In the genomic region with DNA sequence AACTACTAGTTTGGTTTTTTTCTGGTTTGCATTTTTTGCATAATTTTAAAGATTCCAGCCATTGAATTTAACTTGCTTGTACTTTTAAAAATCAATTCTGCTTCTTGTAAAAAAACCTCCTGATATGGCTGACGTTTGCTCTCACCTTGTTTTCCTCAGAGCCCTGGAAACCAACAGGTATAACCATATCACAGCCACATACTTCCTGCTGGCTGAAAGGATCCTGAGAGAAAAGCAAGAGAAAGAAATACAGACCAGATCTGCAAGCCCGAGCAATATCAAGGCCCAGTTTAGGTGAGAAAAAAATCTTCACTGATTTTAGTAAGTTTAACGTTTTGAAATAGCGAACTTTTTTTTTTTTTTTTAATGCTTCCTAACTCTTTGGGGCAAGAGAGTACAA, we compare ENCODE assay signal across 25 cellular contexts. TPM values are rescaled to one million over a fixed set of nuclear protein-coding genes. Genes with fewer than 3 reads are reported as not detected.
DNase-seq lines count a peak whose midpoint lies in the region; ATAC-seq, FAIRE-seq and TF ChIP-seq lines count a peak whose summit lies in the region.
"Had no signal": no experiment of that assay in that cellular context is flagged by ENCODE, and none has a peak within 500 bp of the region (broad histone marks: within the 10 kb centered on the region; RNA-seq: fewer than 3 reads in every experiment).

No MANE protein-coding gene starts in this region.

- no peaks in the 10 kb centered on the region for H3K27me3 Mint-ChIP-seq in CD4-positive, CD25-positive, alpha-beta regulatory T cell
- peaks cover 0 to 4% of the 10 kb centered on the region in 2 donors for H3K27me3 Mint-ChIP-seq in CD8-positive, alpha-beta memory T cell
- no peaks in the 10 kb centered on the region for H3K27me3 Mint-ChIP-seq in activated T-helper 1 cell treated with anti-CD3 and anti-CD28 coated beads, Interleukin-12 subunit alpha, Interleukin-12 subunit beta, Interleukin-2, Interleukin-4 antibody, amounts not matched to agents 30 ng/mL and 10 ng/mL and 1 ng/mL, durations not matched to agents 14 hours and 24 hours and 36 hours (ENCODE audit: insufficient read depth)
- H3K27me3 Mint-ChIP-seq in mesothelial cell of epicardium (ENCODE audit: low read depth) = no peaks in the 10 kb centered on the region
- H3K27me3 Mint-ChIP-seq: dendritic cell treated with granulocyte-macrophage colony-stimulating factor and Interleukin-4, amounts not matched to agents 40 ng/mL and 50 ng/mL, for 4 days; stimulated activated memory B cell treated with anti-CD40 and anti-IgM and Interleukin-4, amounts not matched to agents 10 μg/mL and 1 μg/mL and 100 μg/mL, for 72 hours had no signal

- H3K9me1 ChIP-seq in endothelial cell of umbilical vein (replicated peaks; ENCODE audit: control insufficient read depth, extremely low read depth, insufficient read depth, low read length) = no peaks in the 10 kb centered on the region

- no peak for FAIRE-seq in endothelial cell of umbilical vein (lab: Jason Lieb, UNC)
- FAIRE-seq: bronchial epithelial cell had no signal

- peaks cover 87% of the 10 kb centered on the region for H3K36me3 ChIP-seq in CD4-positive, CD25-positive, alpha-beta regulatory T cell (ENCODE audit: control insufficient read depth, insufficient read depth, low read length)
- peaks cover 45% of the 10 kb centered on the region for H3K36me3 ChIP-seq in CD8-positive, alpha-beta memory T cell (ENCODE audit: insufficient read depth, low read length)
- H3K36me3 ChIP-seq in endothelial cell of umbilical vein (ENCODE audit: control insufficient read depth in 2 of 2, extremely low read depth in 1 of 2, insufficient read depth in 2 of 2, low read length in 2 of 2) = peaks cover 52 to 63% of the 10 kb centered on the region in 2 experiments
- H3K36me3 ChIP-seq in A673 (ENCODE audit: insufficient read depth, low read length, poor library complexity, severe bottlenecking) = peaks cover 8% of the 10 kb centered on the region

- intact Hi-C loops in activated T-helper 1 cell treated with anti-CD3 and anti-CD28 coated beads, Interleukin-12 subunit alpha, Interleukin-12 subunit beta, Interleukin-2, Interleukin-4 antibody, amounts not matched to agents 30 ng/mL and 10 ng/mL and 1 ng/mL, durations not matched to agents 14 hours and 24 hours and 36 hours (cut with micrococcal nuclease) = no loop called here
- intact Hi-C loops in endothelial cell of umbilical vein (cut with micrococcal nuclease) (loop anchor here (5.0 kb wide), 1 partner anchor 121 kb away; no protein-coding TSS in a partner anchor), A673 (cut with micrococcal nuclease; ENCODE audit: unreplicated experiment) (no loop called here)

- H3K4me2 ChIP-seq in endothelial cell of umbilical vein (ENCODE audit: insufficient read depth, low read length) = no peak overlapping the region

- H3K27ac ChIP-seq in CD4-positive, CD25-positive, alpha-beta regulatory T cell (ENCODE audit: insufficient read depth, low read length, poor library complexity, severe bottlenecking) = no peak overlapping the region
- no peak overlapping the region for H3K27ac ChIP-seq in CD8-positive, alpha-beta memory T cell (ENCODE audit: low read depth, low read length)
- H3K27ac ChIP-seq in endothelial cell of umbilical vein (ENCODE audit: insufficient read depth, low read depth, low read length) (peak overlapping the region; percentile 24), A673 (ENCODE audit: low read depth, low read length, poor library complexity, severe bottlenecking) (no peak overlapping the region)
- H3K27ac ChIP-seq: psoas muscle, thoracic aorta had no signal

- peaks cover 34% of the 10 kb centered on the region for H3K4me1 ChIP-seq in CD4-positive, CD25-positive, alpha-beta regulatory T cell (ENCODE audit: control insufficient read depth, insufficient read depth, low read length, poor library complexity, severe bottlenecking)
- peaks cover 68% of the 10 kb centered on the region for H3K4me1 ChIP-seq in CD8-positive, alpha-beta memory T cell (ENCODE audit: insufficient read depth, low read length)
- H3K4me1 ChIP-seq in endothelial cell of umbilical vein (ENCODE audit: control insufficient read depth, extremely low read depth, insufficient read depth, low read length) (peaks cover 7% of the 10 kb centered on the region), A673 (ENCODE audit: insufficient read depth, low read length, poor library complexity, severe bottlenecking) (no peaks in the 10 kb centered on the region)

- H3K9ac ChIP-seq in endothelial cell of umbilical vein (replicated peaks; ENCODE audit: extremely low read depth, insufficient read depth, low read length) = no peak overlapping the region

- H3K79me2 ChIP-seq in endothelial cell of umbilical vein (ENCODE audit: control insufficient read depth, insufficient read depth, low read length) = peaks cover 78% of the 10 kb centered on the region

- H4K20me1 ChIP-seq in endothelial cell of umbilical vein (replicated peaks; ENCODE audit: control insufficient read depth, extremely low read depth, insufficient read depth, low read length) = peaks cover 5% of the 10 kb centered on the region

- peak overlapping the region in 3 of 4 donors; percentile 16 to 54 (median 22) for H3K4me3 Mint-ChIP-seq in CD4-positive, CD25-positive, alpha-beta regulatory T cell
- H3K4me3 Mint-ChIP-seq in CD8-positive, alpha-beta memory T cell = peak overlapping the region; percentile 49 to 82 (median 68)
- H3K4me3 Mint-ChIP-seq in activated T-helper 1 cell treated with anti-CD3 and anti-CD28 coated beads, Interleukin-12 subunit alpha, Interleukin-12 subunit beta, Interleukin-2, Interleukin-4 antibody, amounts not matched to agents 30 ng/mL and 10 ng/mL and 1 ng/mL, durations not matched to agents 14 hours and 24 hours and 36 hours = peak overlapping the region; percentile 19
- H3K4me3 Mint-ChIP-seq in mesothelial cell of epicardium = no peak overlapping the region
- H3K4me3 Mint-ChIP-seq: CD14-positive monocyte; dendritic cell treated with granulocyte-macrophage colony-stimulating factor and Interleukin-4, amounts not matched to agents 40 ng/mL and 50 ng/mL, for 4 days; neural crest cell; stimulated activated memory B cell treated with anti-CD40 and anti-IgM and Interleukin-4, amounts not matched to agents 10 μg/mL and 1 μg/mL and 100 μg/mL, for 72 hours had no signal

- no peak overlapping the region for H2AFZ ChIP-seq in endothelial cell of umbilical vein (ENCODE audit: low read depth, low read length)

- peaks cover 0 to 14% (median 3%) of the 10 kb centered on the region in 7 donors for H3K9me3 Mint-ChIP-seq in CD4-positive, CD25-positive, alpha-beta regulatory T cell
- H3K9me3 Mint-ChIP-seq in CD8-positive, alpha-beta memory T cell = peaks cover 6 to 12% (median 8%) of the 10 kb centered on the region in 5 donors
- peaks cover 7% of the 10 kb centered on the region for H3K9me3 Mint-ChIP-seq in activated T-helper 1 cell treated with anti-CD3 and anti-CD28 coated beads, Interleukin-12 subunit alpha, Interleukin-12 subunit beta, Interleukin-2, Interleukin-4 antibody, amounts not matched to agents 30 ng/mL and 10 ng/mL and 1 ng/mL, durations not matched to agents 14 hours and 24 hours and 36 hours
- peaks cover 16% of the 10 kb centered on the region for H3K9me3 Mint-ChIP-seq in mesothelial cell of epicardium

- dilution Hi-C loops in endothelial cell of umbilical vein (cut with MboI; ENCODE audit: extremely low pct_ligation_motif_present, low sequenced_read_pairs) = no loop called here

- peak overlapping the region in 1 of 3 donors; percentile 78 for H3K27ac Mint-ChIP-seq in CD4-positive, CD25-positive, alpha-beta regulatory T cell
- peak overlapping the region; percentile 78 to 97 (median 92) for H3K27ac Mint-ChIP-seq in CD8-positive, alpha-beta memory T cell
- H3K27ac Mint-ChIP-seq in activated T-helper 1 cell treated with anti-CD3 and anti-CD28 coated beads, Interleukin-12 subunit alpha, Interleukin-12 subunit beta, Interleukin-2, Interleukin-4 antibody, amounts not matched to agents 30 ng/mL and 10 ng/mL and 1 ng/mL, durations not matched to agents 14 hours and 24 hours and 36 hours = peak overlapping the region; percentile 65
- H3K27ac Mint-ChIP-seq in mesothelial cell of epicardium = no peak overlapping the region
- H3K27ac Mint-ChIP-seq: dendritic cell treated with granulocyte-macrophage colony-stimulating factor and Interleukin-4, amounts not matched to agents 40 ng/mL and 50 ng/mL, for 4 days; stimulated activated memory B cell treated with anti-CD40 and anti-IgM and Interleukin-4, amounts not matched to agents 10 μg/mL and 1 μg/mL and 100 μg/mL, for 72 hours had no signal

- H3K4me3 ChIP-seq in CD4-positive, CD25-positive, alpha-beta regulatory T cell (ENCODE audit: low read depth, low read length) = no peak overlapping the region
- no peak overlapping the region for H3K4me3 ChIP-seq in CD8-positive, alpha-beta memory T cell (ENCODE audit: low read length)
- H3K4me3 ChIP-seq in endothelial cell of umbilical vein (replicated peaks in 1 of 3; ENCODE audit: insufficient read depth in 1 of 3, low read depth in 1 of 3, low read length in 3 of 3) (no peak overlapping the region), A673 (ENCODE audit: low read depth, low read length, poor library complexity, severe bottlenecking) (no peak overlapping the region)
- H3K4me3 ChIP-seq: psoas muscle, thoracic aorta had no signal

- DNase-seq in CD4-positive, CD25-positive, alpha-beta regulatory T cell = no peak
- DNase-seq in CD8-positive, alpha-beta memory T cell = peak in 2 of 5 donors; percentile 49 to 75
- DNase-seq in activated T-helper 1 cell treated with anti-CD3 and anti-CD28 coated beads, Interleukin-12 subunit alpha, Interleukin-12 subunit beta, Interleukin-2, Interleukin-4 antibody, amounts not matched to agents 30 ng/mL and 10 ng/mL and 1 ng/mL, durations not matched to agents 14 hours and 24 hours and 36 hours (ENCODE audit: low spot score) = no peak
- DNase-seq in endothelial cell of umbilical vein (ENCODE audit: low read depth, low spot score) = no peak
- no peak for DNase-seq in midbrain (lab: John Stamatoyannopoulos, UW)
- no peak for DNase-seq in NCI-H524 treated with DMSO at 0.1 percent for 48 hours (lab: John Stamatoyannopoulos, UW)
- no peak for DNase-seq in mesothelial cell of epicardium (ENCODE audit: low spot score in 2 of 2, unreplicated experiment in 2 of 2)
- DNase-seq in A673 (ENCODE audit: low spot score) = no peak
- DNase-seq: amniotic stem cell; GOT3; head of caudate nucleus; NCI-H1105; NCI-H2081 treated with DMSO at 0.1 percent for 48 hours; NCI-H510A; NK-92 treated with Interleukin-12 subunit alpha and Interleukin-12 subunit beta, amount 100 ng/mL, for 24 hours; psoas muscle; stimulated activated CD4-positive, alpha-beta T cell treated with anti-CD3 and anti-CD28 coated beads, Interleukin-2, amount 100 ng/mL, for 24 hours had no signal

- no peak for TF ChIP-seq CTCF in endothelial cell of umbilical vein (IDR thresholded peaks at IDR 0.05; ENCODE audit: extremely low read depth in 1 of 2, insufficient read depth in 1 of 2, low read depth in 1 of 2, low read length in 2 of 2)
- no peak for TF ChIP-seq CTCF in mesothelial cell of epicardium (IDR thresholded peaks at IDR 0.05; ENCODE audit: unreplicated experiment)
- TF ChIP-seq CTCF in A673 (conservative IDR thresholded peaks at IDR 0.05; ENCODE audit: low read depth, low read length) = no peak

- peaks cover 11 to 12% of the 10 kb centered on the region in 2 experiments for H3K9me3 ChIP-seq in CD4-positive, CD25-positive, alpha-beta regulatory T cell (ENCODE audit: control insufficient read depth in 2 of 2, low read length in 2 of 2)
- H3K9me3 ChIP-seq in CD8-positive, alpha-beta memory T cell (ENCODE audit: low read length) = peaks cover 10% of the 10 kb centered on the region
- H3K9me3 ChIP-seq in endothelial cell of umbilical vein (replicated peaks; ENCODE audit: control insufficient read depth, insufficient read depth, low read length) (no peaks in the 10 kb centered on the region), A673 (ENCODE audit: low read depth, low read length, poor library complexity, severe bottlenecking) (no peaks in the 10 kb centered on the region)

- peaks cover 30 to 61% (median 51%) of the 10 kb centered on the region in 4 donors for H3K4me1 Mint-ChIP-seq in CD4-positive, CD25-positive, alpha-beta regulatory T cell
- peaks cover 65 to 76% (median 75%) of the 10 kb centered on the region in 3 donors for H3K4me1 Mint-ChIP-seq in CD8-positive, alpha-beta memory T cell
- H3K4me1 Mint-ChIP-seq in activated T-helper 1 cell treated with anti-CD3 and anti-CD28 coated beads, Interleukin-12 subunit alpha, Interleukin-12 subunit beta, Interleukin-2, Interleukin-4 antibody, amounts not matched to agents 30 ng/mL and 10 ng/mL and 1 ng/mL, durations not matched to agents 14 hours and 24 hours and 36 hours (ENCODE audit: low read depth) = peaks cover 72% of the 10 kb centered on the region
- H3K4me1 Mint-ChIP-seq in mesothelial cell of epicardium = no peaks in the 10 kb centered on the region
- H3K4me1 Mint-ChIP-seq: stimulated activated memory B cell treated with anti-CD40 and anti-IgM and Interleukin-4, amounts not matched to agents 10 μg/mL and 1 μg/mL and 100 μg/mL, for 72 hours had no signal

- H3K36me3 Mint-ChIP-seq in CD4-positive, CD25-positive, alpha-beta regulatory T cell = peaks cover 76% of the 10 kb centered on the region
- H3K36me3 Mint-ChIP-seq in CD8-positive, alpha-beta memory T cell = peaks cover 43 to 86% (median 66%) of the 10 kb centered on the region in 3 donors
- H3K36me3 Mint-ChIP-seq in activated T-helper 1 cell treated with anti-CD3 and anti-CD28 coated beads, Interleukin-12 subunit alpha, Interleukin-12 subunit beta, Interleukin-2, Interleukin-4 antibody, amounts not matched to agents 30 ng/mL and 10 ng/mL and 1 ng/mL, durations not matched to agents 14 hours and 24 hours and 36 hours (ENCODE audit: low read depth) = peaks cover 77% of the 10 kb centered on the region
- peaks cover 59% of the 10 kb centered on the region for H3K36me3 Mint-ChIP-seq in mesothelial cell of epicardium

- peak; percentile 4 for TF ChIP-seq POLR2A in endothelial cell of umbilical vein (IDR thresholded peaks at IDR 0.05; ENCODE audit: low read depth, low read length)

- ATAC-seq in CD4-positive, CD25-positive, alpha-beta regulatory T cell (ENCODE audit: low read depth in 2 of 2) = no peak
- ATAC-seq: left lobe of liver; Panc1; psoas muscle; stimulated activated memory B cell treated with anti-CD40 and anti-IgM and Interleukin-4, amounts not matched to agents 10 μg/mL and 1 μg/mL and 100 μg/mL, for 72 hours had no signal

- POLR2A ChIA-PET in CD8-positive, alpha-beta memory T cell (lab: Charles Lee) = interaction anchor here (1.5 kb wide), 1 partner anchor 57 kb away, joined by 5 read pairs; a partner anchor contains a TSS
- POLR2A ChIA-PET in endothelial cell of umbilical vein (lab: Charles Lee) = no interaction called here
- POLR2A ChIA-PET in A673 (lab: Charles Lee; ENCODE audit: low non-redundant PET) = no interaction called here

- no peaks in the 10 kb centered on the region for H3K27me3 ChIP-seq in CD4-positive, CD25-positive, alpha-beta regulatory T cell (ENCODE audit: control insufficient read depth, insufficient read depth, low read length)
- no peaks in the 10 kb centered on the region for H3K27me3 ChIP-seq in CD8-positive, alpha-beta memory T cell (ENCODE audit: insufficient read depth, low read length, poor library complexity, severe bottlenecking)
- H3K27me3 ChIP-seq in endothelial cell of umbilical vein (ENCODE audit: control insufficient read depth in 2 of 2, insufficient read depth in 2 of 2, low read length in 2 of 2) (no peaks in the 10 kb centered on the region), A673 (replicated peaks; ENCODE audit: insufficient read depth, low read depth, low read length, poor library complexity) (no peaks in the 10 kb centered on the region)

- BruUV-seq in endothelial cell of umbilical vein (replicated peaks; lab: Mats Ljungman, UMichigan) = no TSS peak
- BruUV-seq in A673 (replicated peaks; lab: Mats Ljungman, UMichigan) = no TSS peak

- CTCF ChIA-PET in CD8-positive, alpha-beta memory T cell (lab: Charles Lee) = no interaction called here
- CTCF ChIA-PET in endothelial cell of umbilical vein (lab: Charles Lee) (interaction anchor here (2.8 kb wide), 1 partner anchor 119 kb away, joined by 9 read pairs; no protein-coding TSS in a partner anchor), A673 (lab: Charles Lee) (no interaction called here)

RNA-seq across cellular contexts. Expression of a gene that starts 56.8 kb away (rescaled TPM):
- total RNA-seq in CD4-positive, CD25-positive, alpha-beta regulatory T cell = 158 TPM
- 10 to 100 TPM; 40.7 to 56.9 (median 48.1) TPM for polyA plus RNA-seq in CD4-positive, CD25-positive, alpha-beta regulatory T cell
- 10 to 100 TPM; 34.2 to 35.9 TPM for total RNA-seq in CD8-positive, alpha-beta memory T cell
- polyA plus RNA-seq in CD8-positive, alpha-beta memory T cell = 55.1 TPM
- total RNA-seq in activated T-helper 1 cell treated with anti-CD3 and anti-CD28 coated beads, Interleukin-12 subunit alpha, Interleukin-12 subunit beta, Interleukin-2, Interleukin-4 antibody, amounts not matched to agents 30 ng/mL and 10 ng/mL and 1 ng/mL, durations not matched to agents 14 hours and 24 hours and 36 hours = 37.7 and 38.1 TPM in 2 replicates
- 99.9 and 108 TPM in 2 replicates for total RNA-seq in endothelial cell of umbilical vein
- 33.3 and 43.3 TPM in 2 replicates for polyA plus RNA-seq in endothelial cell of umbilical vein
- 40.3 and 42.6 TPM in 2 replicates for polyA plus RNA-seq in endothelial cell of umbilical vein (2011; cell fraction: cytosol; rRNA removed)
- 143 and 154 TPM in 2 replicates for polyA plus RNA-seq in endothelial cell of umbilical vein (2011; cell fraction: nucleus; rRNA removed)
- polyA plus RNA-seq in endothelial cell of umbilical vein (2012) = 80.0 and 80.4 TPM in 2 replicates
- 180 TPM in 2 replicates for polyA minus RNA-seq in endothelial cell of umbilical vein
- 16.0 TPM for polyA minus RNA-seq in endothelial cell of umbilical vein (2011; cell fraction: cytosol; rRNA and poly(A)+ RNA removed)
- 201 and 233 TPM in 2 replicates for polyA minus RNA-seq in endothelial cell of umbilical vein (2011; cell fraction: nucleus; rRNA and poly(A)+ RNA removed)
- total RNA-seq in mesothelial cell of epicardium = 19.3 to 21.1 TPM (median 20.9 TPM) in 3 replicates
- 7.1 and 7.3 TPM in 2 replicates for total RNA-seq in A673 (2021)
